In genomic region chr3:67941433-67942030, GRCh38 we compare ENCODE assay signal across 30 cellular contexts.
DNase-seq lines count a peak whose midpoint lies in the region; ATAC-seq, FAIRE-seq and TF ChIP-seq lines count a peak whose summit lies in the region.
"Had no signal": no experiment of that assay in that cellular context is flagged by ENCODE, and none has a peak within 500 bp of the region (broad histone marks: within the 10 kb centered on the region; RNA-seq: fewer than 3 reads in every experiment).

No MANE protein-coding gene starts in this region.

- H2AFZ ChIP-seq in OCI-LY7 (ENCODE audit: low read length), result 0 out of 2 replicates have a peak overlapping the region, but pooled peaks have one; percentile 74

- H3K4me3 Mint-ChIP-seq in stimulated activated naive CD8-positive, alpha-beta T cell treated with anti-CD3 and anti-CD28 coated beads, Interleukin-15, amount 100 ng/mL, for 72 hours, result peak overlapping the region in 1 of 2 donors; percentile 12
- H3K4me3 Mint-ChIP-seq in naive thymus-derived CD4-positive, alpha-beta T cell, result peak overlapping the region in 9 of 10 donors; percentile 15 to 63 (median 49)
- H3K4me3 Mint-ChIP-seq: CD8-positive, alpha-beta memory T cell had no signal

- no peak overlapping the region for H3K27ac ChIP-seq in OCI-LY7 (ENCODE audit: low read depth, low read length, poor library complexity, severe bottlenecking)
- peak overlapping the region; percentile 5 for H3K27ac ChIP-seq in naive thymus-derived CD4-positive, alpha-beta T cell (ENCODE audit: low read depth, low read length)
- H3K27ac ChIP-seq: A549, Peyer's patch had no signal

- H3K27ac Mint-ChIP-seq in stimulated activated naive CD8-positive, alpha-beta T cell treated with anti-CD3 and anti-CD28 coated beads, Interleukin-15, amount 100 ng/mL, for 72 hours, result peak overlapping the region; percentile 22 to 30
- H3K27ac Mint-ChIP-seq in naive thymus-derived CD4-positive, alpha-beta T cell, result peak overlapping the region in 8 of 9 donors; percentile 79 to 93 (median 85)

- no peaks in the 10 kb centered on the region for H3K27me3 ChIP-seq in naive thymus-derived CD4-positive, alpha-beta T cell (ENCODE audit: control insufficient read depth in 2 of 2, insufficient read depth in 2 of 2, low read length in 2 of 2)
- H3K27me3 ChIP-seq: BLaER1 treated with 17β-estradiol and CSF1 and Interleukin-3, amounts not matched to agents 10 nM and 100 nM; Peyer's patch had no signal

- ATAC-seq in stimulated activated naive CD8-positive, alpha-beta T cell treated with anti-CD3 and anti-CD28 coated beads, Interleukin-15, amount 100 ng/mL, for 72 hours, result no peak
- ATAC-seq in stimulated activated naive CD8-positive, alpha-beta T cell treated with anti-CD3 and anti-CD28 coated beads, Interleukin-15, Interleukin-2, amounts not matched to agents 100 U/mL and 50 U/mL, for 24 hours, result no peak
- peak; percentile 57 for ATAC-seq in naive thymus-derived CD4-positive, alpha-beta T cell
- ATAC-seq in HG03095 (IDR thresholded peaks at IDR 0.05; ENCODE audit: unreplicated experiment), result no peak
- ATAC-seq: A549, GM12878, HCT116 had no signal

- intact Hi-C loops in OCI-LY7 (cut with micrococcal nuclease; ENCODE audit: unreplicated experiment), result no loop called here
- intact Hi-C loops in naive thymus-derived CD4-positive, alpha-beta T cell (cut with micrococcal nuclease), result loop anchor here (1.0 to 10.0 kb wide), 4 partner anchors 116 to 315 kb away; partner anchors contain the start of gene SUCLG2 (in 1 of the 2)

- H3K4me2 ChIP-seq in OCI-LY7 (ENCODE audit: low read length), result no peak overlapping the region
- H3K4me2 ChIP-seq: SK-N-SH had no signal

- H4K20me1 ChIP-seq in OCI-LY7 (ENCODE audit: insufficient read depth, low read length), result no peaks in the 10 kb centered on the region
- H4K20me1 ChIP-seq: BLaER1 treated with 17β-estradiol and CSF1 and Interleukin-3, amounts not matched to agents 10 nM and 100 nM had no signal

- no TSS peak for BruUV-seq in OCI-LY7 (replicated peaks; lab: Mats Ljungman, UMichigan)

- peaks cover 4 to 7% of the 10 kb centered on the region in 2 donors for H3K9me3 Mint-ChIP-seq in stimulated activated naive CD8-positive, alpha-beta T cell treated with anti-CD3 and anti-CD28 coated beads, Interleukin-15, amount 100 ng/mL, for 72 hours
- H3K9me3 Mint-ChIP-seq in naive thymus-derived CD4-positive, alpha-beta T cell, result peaks cover 0 to 12% (median 4%) of the 10 kb centered on the region in 11 donors

- CTCF ChIA-PET in OCI-LY7 (lab: Charles Lee; ENCODE audit: unreplicated experiment), result no interaction called here
- CTCF ChIA-PET in naive thymus-derived CD4-positive, alpha-beta T cell (lab: Charles Lee), result no interaction called here

- H3K36me3 Mint-ChIP-seq in naive thymus-derived CD4-positive, alpha-beta T cell, result peaks cover 0 to 4% (median 2%) of the 10 kb centered on the region in 5 donors

- no peaks in the 10 kb centered on the region; the same call in 1 of the 2 replicates for H3K36me3 ChIP-seq in OCI-LY7 (ENCODE audit: insufficient read depth, low read length)
- H3K36me3 ChIP-seq in naive thymus-derived CD4-positive, alpha-beta T cell (ENCODE audit: control insufficient read depth in 2 of 3, insufficient read depth in 3 of 3, low read length in 3 of 3), result no peaks in the 10 kb centered on the region
- H3K36me3 ChIP-seq: Peyer's patch had no signal

- no peaks in the 10 kb centered on the region for H3K79me2 ChIP-seq in OCI-LY7 (ENCODE audit: insufficient read depth, low read depth, low read length)

- H3K27me3 Mint-ChIP-seq in stimulated activated naive CD8-positive, alpha-beta T cell treated with anti-CD3 and anti-CD28 coated beads, Interleukin-15, amount 100 ng/mL, for 72 hours, result no peaks in the 10 kb centered on the region
- H3K27me3 Mint-ChIP-seq in naive thymus-derived CD4-positive, alpha-beta T cell, result no peaks in the 10 kb centered on the region
- H3K27me3 Mint-ChIP-seq: CD8-positive, alpha-beta memory T cell had no signal

- DNase-seq in stimulated activated naive CD8-positive, alpha-beta T cell treated with anti-CD3 and anti-CD28 coated beads, Interleukin-15, amount 100 ng/mL, for 72 hours, result no peak
- DNase-seq in stimulated activated naive CD8-positive, alpha-beta T cell treated with anti-CD3 and anti-CD28 coated beads, Interleukin-15, Interleukin-2, amounts not matched to agents 100 U/mL and 50 U/mL, for 24 hours, result no peak
- DNase-seq in OCI-LY7 (ENCODE audit: low spot score) (no peak), SHP77 treated with DMSO at 0.1 percent for 48 hours (lab: John Stamatoyannopoulos, UW) (no peak), frontal cortex (ENCODE audit: low spot score in 2 of 2) (no peak)
- peak in 6 of 9 donors; percentile 6 to 42 (median 24) for DNase-seq in naive thymus-derived CD4-positive, alpha-beta T cell
- DNase-seq: AML-193, DMS 273 treated with DMSO at 0.1 percent for 48 hours, DMS79, EL, GDM1, Karpas-422, NCI-H1092 treated with DMSO at 0.1 percent for 48 hours, NCI-H1436, NCI-H187, NCI-H2081 treated with DMSO at 0.1 percent for 48 hours, NCI-H2171, NCI-H226, NCI-H510A, NCI-H69, OCI-M1, Peyer's patch, SK-N-SH had no signal

- no peak for TF ChIP-seq CTCF in OCI-LY7 (conservative IDR thresholded peaks at IDR 0.05; ENCODE audit: low read length)

- POLR2A ChIA-PET in OCI-LY7 (lab: Charles Lee), result interaction anchor here (0.7 kb wide), 1 partner anchor 31 kb away, joined by 3 read pairs; no protein-coding TSS in a partner anchor
- POLR2A ChIA-PET in naive thymus-derived CD4-positive, alpha-beta T cell (lab: Charles Lee), result interaction anchor here (0.7 kb wide), 1 partner anchor 49 kb away, joined by 3 read pairs; no protein-coding TSS in a partner anchor

- FAIRE-seq in frontal cortex (lab: Jason Lieb, UNC), result no peak
- FAIRE-seq: A549, GM12878, H1 had no signal

- H3K9me3 ChIP-seq in OCI-LY7 (ENCODE audit: low read length), result peaks cover 7% of the 10 kb centered on the region; the same call in 1 of the 2 replicates
- no peaks in the 10 kb centered on the region for H3K9me3 ChIP-seq in naive thymus-derived CD4-positive, alpha-beta T cell (ENCODE audit: control insufficient read depth in 2 of 3, low read length in 3 of 3)
- H3K9me3 ChIP-seq: A549, Peyer's patch had no signal

- H3K4me3 ChIP-seq in OCI-LY7 (ENCODE audit: low read depth, low read length, poor library complexity, severe bottlenecking), result no peak overlapping the region
- no peak overlapping the region for H3K4me3 ChIP-seq in naive thymus-derived CD4-positive, alpha-beta T cell (ENCODE audit: low read length)
- H3K4me3 ChIP-seq: A549; BLaER1 treated with 17β-estradiol and CSF1 and Interleukin-3, amounts not matched to agents 10 nM and 100 nM; GM12878; Peyer's patch had no signal

- H3K9me2 ChIP-seq in OCI-LY7 (ENCODE audit: insufficient read depth, low read length), result no peaks in the 10 kb centered on the region
- H3K9me2 ChIP-seq: SK-N-SH had no signal

- peaks cover 16% of the 10 kb centered on the region for H3K4me1 Mint-ChIP-seq in stimulated activated naive CD8-positive, alpha-beta T cell treated with anti-CD3 and anti-CD28 coated beads, Interleukin-15, amount 100 ng/mL, for 72 hours
- peaks cover 0 to 39% (median 37%) of the 10 kb centered on the region in 7 donors for H3K4me1 Mint-ChIP-seq in naive thymus-derived CD4-positive, alpha-beta T cell

- peaks cover 13% of the 10 kb centered on the region for H3K4me1 ChIP-seq in OCI-LY7 (ENCODE audit: insufficient read depth, low read length, poor library complexity, severe bottlenecking)
- H3K4me1 ChIP-seq in naive thymus-derived CD4-positive, alpha-beta T cell (ENCODE audit: control insufficient read depth in 2 of 2, insufficient read depth in 2 of 2, low read length in 2 of 2), result peaks cover 0 to 21% of the 10 kb centered on the region in 2 donors
- H3K4me1 ChIP-seq: A549, Peyer's patch had no signal

Comparison
In these comparisons a context has a peak if more than half of its experiments do, and no peak if none do; other contexts are left out.
1. DNase-seq: peak in naive thymus-derived CD4-positive, alpha-beta T cell (6 of 9); none in stimulated activated naive CD8-positive, alpha-beta T cell treated with anti-CD3 and anti-CD28 coated beads, Interleukin-15, amount 100 ng/mL, for 72 hours (0 of 2), stimulated activated naive CD8-positive, alpha-beta T cell treated with anti-CD3 and anti-CD28 coated beads, Interleukin-15, Interleukin-2, amounts not matched to agents 100 U/mL and 50 U/mL, for 24 hours (single experiment), OCI-LY7 (single experiment), SHP77 treated with DMSO at 0.1 percent for 48 hours (single experiment) and frontal cortex (0 of 2).